ENCODE assay signal across 26 cellular contexts in genomic region chr17:74183411-74183810, GRCh38. TPM values are rescaled to one million over a fixed set of nuclear protein-coding genes. Genes with fewer than 3 reads are reported as not detected.
DNase-seq lines count a peak whose midpoint lies in the region; ATAC-seq, FAIRE-seq and TF ChIP-seq lines count a peak whose summit lies in the region.
"Had no signal": no experiment of that assay in that cellular context is flagged by ENCODE, and none has a peak within 500 bp of the region (broad histone marks: within the 10 kb centered on the region; RNA-seq: fewer than 3 reads in every experiment).

No MANE protein-coding gene starts in this region.

- H3K27me3 Mint-ChIP-seq in chondrocyte (ENCODE audit: low read depth), result peaks cover 55% of the 10 kb centered on the region

- intact Hi-C loops in lower lobe of right lung (cut with DNase I) (no loop called here), spleen (cut with DNase I; ENCODE audit: low total_unique reads) (no loop called here)

- TF ChIP-seq POLR2A in spleen (IDR thresholded peaks at IDR 0.05) (no peak), H54 (IDR thresholded peaks at IDR 0.05; ENCODE audit: low read depth, low read length) (no peak)

- FAIRE-seq in H54 (lab: Jason Lieb, UNC), result no peak
- FAIRE-seq: A204.1, G401.6, GM12891, GM18507 had no signal

- H3K4me3 Mint-ChIP-seq in chondrocyte (ENCODE audit: unreplicated experiment), result no peak overlapping the region
- H3K4me3 Mint-ChIP-seq: CD14-positive monocyte; CD4-positive, alpha-beta memory T cell; CD4-positive, CD25-positive, alpha-beta regulatory T cell; CD8-positive, alpha-beta memory T cell had no signal

- H3K9me3 ChIP-seq in lower lobe of right lung (no peaks in the 10 kb centered on the region), spleen (no peaks in the 10 kb centered on the region)
- H3K9me3 ChIP-seq: BE2C, BLaER1 had no signal

- peak; percentile 35 for DNase-seq in H7
- DNase-seq in chondrocyte (ENCODE audit: low spot score), result peak; percentile 47
- DNase-seq in lower lobe of right lung, result peak; percentile 31
- peak; percentile 54 for DNase-seq in spleen
- no peak for DNase-seq in DMS53 (lab: John Stamatoyannopoulos, UW)
- no peak for DNase-seq in H54 (ENCODE audit: insufficient read length, low spot score)
- DNase-seq: 8988T; ACHN; BE2C; C1 segment of cervical spinal cord; CD4-positive, alpha-beta memory T cell; CD4-positive, CD25-positive, alpha-beta regulatory T cell; CD8-positive, alpha-beta memory T cell; COR-L47; DMS 273 treated with DMSO at 0.1 percent for 48 hours; DMS153; DMS79 treated with DMSO at 0.1 percent for 48 hours; GF-D8 had no signal

- no peaks in the 10 kb centered on the region for H3K36me3 ChIP-seq in H7 (replicated peaks; ENCODE audit: control insufficient read depth, insufficient read depth, low read length)
- H3K36me3 ChIP-seq in lower lobe of right lung, result no peaks in the 10 kb centered on the region
- no peaks in the 10 kb centered on the region for H3K36me3 ChIP-seq in spleen
- H3K36me3 ChIP-seq: BE2C, BLaER1 had no signal

- ATAC-seq in lower lobe of right lung (no peak), GM18861 (IDR thresholded peaks at IDR 0.05; ENCODE audit: unreplicated experiment) (no peak), GM18909 (IDR thresholded peaks at IDR 0.05; ENCODE audit: poor library complexity, unreplicated experiment) (no peak)

- H3K27ac ChIP-seq in lower lobe of right lung, result no peak overlapping the region
- no peak overlapping the region for H3K27ac ChIP-seq in spleen
- H3K27ac ChIP-seq: BLaER1 had no signal

- H3K4me1 Mint-ChIP-seq in chondrocyte (ENCODE audit: low read depth), result no peaks in the 10 kb centered on the region
- H3K4me1 Mint-ChIP-seq: CD14-positive monocyte; CD4-positive, alpha-beta memory T cell; CD8-positive, alpha-beta memory T cell had no signal

- H3K27me3 ChIP-seq in H7 (ENCODE audit: control insufficient read depth, insufficient read depth, low read length), result no peaks in the 10 kb centered on the region
- peaks cover 18% of the 10 kb centered on the region for H3K27me3 ChIP-seq in lower lobe of right lung (ENCODE audit: low read depth)
- H3K27me3 ChIP-seq in spleen (replicated peaks in 1 of 7), result peaks cover 0 to 50% (median 0%) of the 10 kb centered on the region in 7 donors
- H3K27me3 ChIP-seq: BE2C, BLaER1 had no signal

- TF ChIP-seq CTCF in chondrocyte (IDR thresholded peaks at IDR 0.05), result no peak
- TF ChIP-seq CTCF in lower lobe of right lung (IDR thresholded peaks at IDR 0.05), result no peak
- no peak for TF ChIP-seq CTCF in spleen (IDR thresholded peaks at IDR 0.05 in 8 of 11, conservative IDR thresholded peaks at IDR 0.05 in 3 of 11)

- no peaks in the 10 kb centered on the region for H3K36me3 Mint-ChIP-seq in chondrocyte (ENCODE audit: low read depth)
- H3K36me3 Mint-ChIP-seq: CD14-positive monocyte; CD4-positive, alpha-beta memory T cell; CD4-positive, CD25-positive, alpha-beta regulatory T cell had no signal

- no peak overlapping the region for H3K4me3 ChIP-seq in H7 (ENCODE audit: insufficient read depth, low read depth, low read length)
- H3K4me3 ChIP-seq in lower lobe of right lung, result no peak overlapping the region
- no peak overlapping the region for H3K4me3 ChIP-seq in spleen
- H3K4me3 ChIP-seq: BLaER1 had no signal

- no peak overlapping the region for H3K27ac Mint-ChIP-seq in chondrocyte (ENCODE audit: unreplicated experiment)
- H3K27ac Mint-ChIP-seq: CD14-positive monocyte; CD4-positive, alpha-beta memory T cell; CD4-positive, CD25-positive, alpha-beta regulatory T cell had no signal

- no peaks in the 10 kb centered on the region for H3K9me3 Mint-ChIP-seq in chondrocyte (ENCODE audit: low read depth)
- H3K9me3 Mint-ChIP-seq: CD4-positive, alpha-beta memory T cell had no signal

- no peaks in the 10 kb centered on the region for H3K4me1 ChIP-seq in lower lobe of right lung
- no peaks in the 10 kb centered on the region for H3K4me1 ChIP-seq in spleen
- H3K4me1 ChIP-seq: BE2C had no signal

- 78 to 89% (median 81%) methylated on average over 9 of the region's 9 CpGs for WGBS in spleen, 5 donors

RNA-seq across cellular contexts. Expression of gene RPL38, which starts 20.1 kb away (rescaled TPM):
- total RNA-seq in H7 (2014; rRNA removed; shearing (Covaris generic)), result 1,534 and 2,134 TPM in 2 replicates
- total RNA-seq in chondrocyte, result 539 to 625 TPM (median 549 TPM) in 3 replicates
- total RNA-seq in lower lobe of right lung, result 701 TPM
- total RNA-seq in spleen, result 1,000 to 10,000 TPM in 1 of 7 donors, 100 to 1,000 TPM in 6; 311 to 1,013 (median 730) TPM
- polyA plus RNA-seq in spleen, result 1,000 to 10,000 TPM; 2,252 to 3,463 (median 3,460) TPM

RNA-seq across cellular contexts. Expression of gene TTYH2, which starts 30.0 kb away (rescaled TPM):
- 2.5 and 7.4 TPM in 2 replicates for total RNA-seq in H7 (2014; rRNA removed; shearing (Covaris generic))
- 1.6 to 2.1 TPM (median 1.9 TPM) in 3 replicates for total RNA-seq in chondrocyte
- 7.7 TPM for total RNA-seq in lower lobe of right lung
- 10 to 100 TPM; 15.0 to 22.7 (median 21.0) TPM for total RNA-seq in spleen
- polyA plus RNA-seq in spleen, result 1 to 10 TPM; 2.7 to 5.5 (median 4.0) TPM

Comparison
In these comparisons a context has a peak if more than half of its experiments do, and no peak if none do; other contexts are left out.
1. DNase-seq: peak in H7 (single experiment), chondrocyte (single experiment), lower lobe of right lung (single experiment) and spleen (single experiment); none in DMS53 (single experiment) and H54 (single experiment).